23 cellular contexts compared by ENCODE assay signal in the genomic region with DNA sequence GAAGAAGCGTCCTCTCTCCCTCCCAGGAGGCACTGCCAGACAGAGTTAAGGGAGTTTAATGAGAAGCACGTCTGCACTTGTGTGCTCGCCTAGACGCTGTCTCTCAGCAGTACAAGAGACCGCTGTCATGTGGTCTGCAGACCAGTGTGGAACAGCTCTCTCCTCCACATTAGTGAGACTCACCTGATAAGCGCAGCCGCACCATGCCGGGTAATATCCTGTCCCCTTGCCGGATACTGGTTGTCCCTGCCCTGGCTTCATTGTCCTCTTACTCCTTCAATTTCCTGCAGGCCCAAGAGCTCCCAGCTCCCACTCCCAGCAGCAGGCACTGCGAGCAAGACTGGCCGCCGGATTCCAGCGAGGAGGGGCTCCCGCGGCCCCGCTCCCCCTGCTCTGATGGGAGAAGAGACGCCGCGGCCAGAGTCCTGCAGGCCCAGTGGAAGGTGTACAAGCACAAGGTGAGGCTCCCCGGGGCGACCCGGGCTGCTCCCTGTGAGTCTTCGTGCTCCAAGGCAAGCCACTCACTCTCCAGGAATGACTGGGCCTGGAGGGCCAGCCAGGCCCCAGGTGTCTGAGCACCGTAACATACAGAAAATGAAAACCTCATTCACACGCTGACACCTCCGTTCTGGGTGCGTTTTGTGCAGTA.
"Had no signal": no experiment of that assay in that cellular context is flagged by ENCODE, and none has a peak within 500 bp of the region (broad histone marks: within the 10 kb centered on the region; RNA-seq: fewer than 3 reads in every experiment).

No MANE protein-coding gene starts in this region.

- ATAC-seq: activated CD4-positive, alpha-beta T cell treated with anti-CD3 and anti-CD28 coated beads for 36 hours; activated CD8-positive, alpha-beta T cell treated with anti-CD3 and anti-CD28 coated beads for 36 hours; activated T-cell treated with anti-CD3 and anti-CD28 coated beads, Interleukin-2, amount 50 U/mL, for 72 hours; T-cell had no signal

- H3K4me3 Mint-ChIP-seq: activated CD4-positive, alpha-beta T cell treated with anti-CD3 and anti-CD28 coated beads for 36 hours; activated CD8-positive, alpha-beta T cell treated with anti-CD3 and anti-CD28 coated beads for 36 hours; activated naive CD4-positive, alpha-beta T cell treated with anti-CD3 and anti-CD28 coated beads, Interleukin-2, amount 10 ng/mL, durations not matched to agents 7 days and 5 days; activated naive CD8-positive, alpha-beta T cell treated with anti-CD3 and anti-CD28 coated beads for 36 hours; activated T-cell treated with anti-CD3 and anti-CD28 coated beads, Interleukin-2, amount 50 U/mL, for 72 hours; T-cell had no signal

- H3K27ac ChIP-seq: brain microvascular endothelial cell, SK-N-MC, VCaP had no signal

- H3K4me1 Mint-ChIP-seq: activated CD4-positive, alpha-beta T cell treated with anti-CD3 and anti-CD28 coated beads for 36 hours; activated naive CD4-positive, alpha-beta T cell treated with anti-CD3 and anti-CD28 coated beads, Interleukin-2, amount 10 ng/mL, durations not matched to agents 7 days and 5 days; activated naive CD8-positive, alpha-beta T cell treated with anti-CD3 and anti-CD28 coated beads for 36 hours had no signal

- H3K36me3 Mint-ChIP-seq: activated naive CD8-positive, alpha-beta T cell treated with anti-CD3 and anti-CD28 coated beads for 36 hours had no signal

- DNase-seq: activated CD4-positive, alpha-beta T cell treated with anti-CD3 and anti-CD28 coated beads for 36 hours; activated CD8-positive, alpha-beta memory T cell treated with anti-CD3 and anti-CD28 coated beads, Interleukin-2, amount 50 U/mL, for 4 hours; activated CD8-positive, alpha-beta T cell treated with anti-CD3 and anti-CD28 coated beads for 36 hours; activated gamma-delta T cell treated with Interleukin-2 at 50 U/mL for 16 hours; activated naive CD4-positive, alpha-beta T cell treated with anti-CD3 and anti-CD28 coated beads, Interleukin-2, amount 10 ng/mL, durations not matched to agents 7 days and 5 days; activated naive CD8-positive, alpha-beta T cell treated with anti-CD3 and anti-CD28 coated beads for 36 hours; activated T-cell treated with anti-CD3 and anti-CD28 coated beads, Interleukin-2, amount 50 U/mL, for 72 hours; brain microvascular endothelial cell; caudate nucleus; KG1; NCI-H1092; NCI-H1417; NCI-H1694; NCI-H2029; NCI-H2107; NCI-H2171 treated with DMSO at 0.1 percent for 48 hours; NCI-H226; NCI-H526; NCI-H774; T-cell had no signal

- H3K27me3 ChIP-seq: brain microvascular endothelial cell had no signal

- H3K27ac Mint-ChIP-seq: activated CD4-positive, alpha-beta T cell treated with anti-CD3 and anti-CD28 coated beads for 36 hours; activated CD8-positive, alpha-beta T cell treated with anti-CD3 and anti-CD28 coated beads for 36 hours; activated naive CD4-positive, alpha-beta T cell treated with anti-CD3 and anti-CD28 coated beads, Interleukin-2, amount 10 ng/mL, durations not matched to agents 7 days and 5 days; activated naive CD8-positive, alpha-beta T cell treated with anti-CD3 and anti-CD28 coated beads for 36 hours; activated T-cell treated with anti-CD3 and anti-CD28 coated beads, Interleukin-2, amount 50 U/mL, for 72 hours; activated T-helper 2 cell treated with anti-CD3 and anti-CD28 coated beads, Interferon-gamma antibody, Interleukin-2, Interleukin-4, amounts not matched to agents 10 μg/mL and 5 μg/mL and 100 μg/mL, durations not matched to agents 14 hours and 24 hours and 36 hours; T-cell had no signal

- H3K27me3 Mint-ChIP-seq: activated CD4-positive, alpha-beta T cell treated with anti-CD3 and anti-CD28 coated beads for 36 hours; activated CD8-positive, alpha-beta T cell treated with anti-CD3 and anti-CD28 coated beads for 36 hours; activated naive CD4-positive, alpha-beta T cell treated with anti-CD3 and anti-CD28 coated beads, Interleukin-2, amount 10 ng/mL, durations not matched to agents 7 days and 5 days; activated naive CD8-positive, alpha-beta T cell treated with anti-CD3 and anti-CD28 coated beads for 36 hours; T-cell had no signal

- H3K4me3 ChIP-seq: SK-N-MC had no signal
